In genomic region chr17:78962345-78962983, GRCh38 we compare ENCODE assay signal across 1 cellular context.
TF ChIP-seq lines count a peak whose summit lies in the region.

No MANE protein-coding gene starts in this region.

TF ChIP-seq in HepG2, 621 proteins besides CTCF, POLR2A, EP300 and RAD21 (continued from another document and continues in another):
- peak; percentile 82; the same call in 1 of the 2 replicates for TF ChIP-seq AHDC1 (CRISPR knock-in tag; IDR thresholded peaks at IDR 0.05; ENCODE audit: borderline replicate concordance)
- TF ChIP-seq ZFP1 (CRISPR knock-in tag; IDR thresholded peaks at IDR 0.05) = no peak
- peak; percentile 34 for TF ChIP-seq ZNF670 (CRISPR knock-in tag; IDR thresholded peaks at IDR 0.05; ENCODE audit: borderline replicate concordance)
- peak; percentile 91 for TF ChIP-seq NR2C2 (CRISPR knock-in tag; IDR thresholded peaks at IDR 0.05; ENCODE audit: borderline replicate concordance)
- peak; percentile 91; the same call in 1 of the 2 replicates for TF ChIP-seq ZNF556 (CRISPR knock-in tag; IDR thresholded peaks at IDR 0.05; ENCODE audit: borderline replicate concordance)
- TF ChIP-seq NCOA2 (CRISPR knock-in tag; IDR thresholded peaks at IDR 0.05) = peak; percentile 82
- peak; percentile 28 for TF ChIP-seq SPEN (CRISPR knock-in tag; IDR thresholded peaks at IDR 0.05; ENCODE audit: low read depth)
- no peak for TF ChIP-seq SRSF9 (IDR thresholded peaks at IDR 0.05; ENCODE audit: borderline replicate concordance, insufficient read depth, low read depth, low read length, poor library complexity, severe bottlenecking)
- 0 out of 2 replicates have a peak, but pooled peaks have one; percentile 3 for TF ChIP-seq SMARCC2 (IDR thresholded peaks at IDR 0.05)
- TF ChIP-seq ZNF362 (CRISPR knock-in tag; IDR thresholded peaks at IDR 0.05; ENCODE audit: borderline replicate concordance) = peak; percentile 93
- TF ChIP-seq HOXA3 (CRISPR knock-in tag; IDR thresholded peaks at IDR 0.05) = peak; percentile 75; the same call in 1 of the 2 replicates
- 0 out of 2 replicates have a peak, but pooled peaks have one; percentile 41 for TF ChIP-seq E2F2 (CRISPR knock-in tag; IDR thresholded peaks at IDR 0.05; ENCODE audit: borderline replicate concordance)
- TF ChIP-seq ADNP (CRISPR knock-in tag; IDR thresholded peaks at IDR 0.05) = peak; percentile 11; the same call in 1 of the 2 replicates
- TF ChIP-seq PAXIP1 (CRISPR knock-in tag; conservative IDR thresholded peaks at IDR 0.05) = peak; percentile 96
- TF ChIP-seq AGO1 (IDR thresholded peaks at IDR 0.05; ENCODE audit: low read depth, low read length, poor library complexity, severe bottlenecking) = no peak
- peak; percentile 38 for TF ChIP-seq YEATS4 (CRISPR knock-in tag; IDR thresholded peaks at IDR 0.05; ENCODE audit: borderline replicate concordance)
- TF ChIP-seq ZBED4 (CRISPR knock-in tag; IDR thresholded peaks at IDR 0.05; ENCODE audit: borderline replicate concordance) = peak; percentile 64; the same call in 1 of the 2 replicates
- no peak; the same call in 1 of the 2 replicates for TF ChIP-seq SSRP1 (CRISPR knock-in tag; IDR thresholded peaks at IDR 0.05)
- TF ChIP-seq ATF2 (CRISPR knock-in tag; IDR thresholded peaks at IDR 0.05) = peak; percentile 94
- TF ChIP-seq RCOR2 (CRISPR knock-in tag; IDR thresholded peaks at IDR 0.05) = 0 out of 2 replicates have a peak, but pooled peaks have one; percentile 72
- TF ChIP-seq KDM6A (CRISPR knock-in tag; IDR thresholded peaks at IDR 0.05; ENCODE audit: low read depth) = peak; percentile 79
- TF ChIP-seq RXRB (CRISPR knock-in tag; IDR thresholded peaks at IDR 0.05; ENCODE audit: borderline replicate concordance) = peak; percentile 73
- no peak for TF ChIP-seq ZNF329 (CRISPR knock-in tag; IDR thresholded peaks at IDR 0.05; ENCODE audit: low read depth)
- TF ChIP-seq ZNF430 (CRISPR knock-in tag; IDR thresholded peaks at IDR 0.05) = 0 out of 2 replicates have a peak, but pooled peaks have one; percentile 80
- no peak; the same call in 1 of the 2 replicates for TF ChIP-seq CBFB (CRISPR knock-in tag; IDR thresholded peaks at IDR 0.05)
- TF ChIP-seq ZNF660 (CRISPR knock-in tag; IDR thresholded peaks at IDR 0.05; ENCODE audit: borderline replicate concordance, low read depth) = no peak
- TF ChIP-seq ZHX1 (CRISPR knock-in tag; IDR thresholded peaks at IDR 0.05; ENCODE audit: low read depth) = no peak
- peak; percentile 73; the same call in 1 of the 2 replicates for TF ChIP-seq KAT8 (CRISPR knock-in tag; IDR thresholded peaks at IDR 0.05)
- no peak for TF ChIP-seq RBFOX2 (IDR thresholded peaks at IDR 0.05; ENCODE audit: low read depth, low read length)
- TF ChIP-seq YY1 (IDR thresholded peaks at IDR 0.05; ENCODE audit: insufficient read depth, insufficient replicate concordance, low read depth, low read length) = peak; percentile 13
- no peak for TF ChIP-seq GABPA (IDR thresholded peaks at IDR 0.05; ENCODE audit: low read depth, low read length)
- peak; percentile 51 for TF ChIP-seq GABPA (CRISPR knock-in tag; IDR thresholded peaks at IDR 0.05; ENCODE audit: low read depth)
